10 cellular contexts compared by ENCODE assay signal in the genomic region with DNA sequence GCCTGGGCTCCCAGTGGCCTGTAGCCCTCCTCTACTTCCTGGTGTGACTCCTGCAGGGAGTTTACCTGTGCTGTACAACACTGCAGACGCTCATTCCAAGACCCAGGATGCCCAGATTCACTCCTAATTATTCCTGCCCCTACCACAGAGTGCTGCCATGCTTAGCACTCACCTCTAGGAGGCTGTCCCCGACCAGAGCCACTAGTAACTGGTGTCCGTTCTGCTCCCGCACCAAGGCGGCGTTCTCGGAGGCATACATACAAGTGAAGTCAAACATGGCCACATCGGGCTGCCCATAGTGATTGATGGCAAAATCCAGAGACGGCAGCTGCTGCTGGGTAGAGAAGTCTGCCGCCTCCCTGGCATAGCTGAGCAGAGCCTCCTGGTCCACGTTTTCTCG.
A peak's percentile ranks its signal among the peaks of the same experiment; 100 is the strongest.
DNase-seq lines count a peak whose midpoint lies in the region; ATAC-seq and TF ChIP-seq lines count a peak whose summit lies in the region.
"Had no signal": no experiment of that assay in that cellular context is flagged by ENCODE, and none has a peak within 500 bp of the region (broad histone marks: within the 10 kb centered on the region; RNA-seq: fewer than 3 reads in every experiment).

No MANE protein-coding gene starts in this region.

- H3K9me3 ChIP-seq in uterus, result no peaks in the 10 kb centered on the region
- H3K9me3 ChIP-seq: spleen had no signal

- H3K4me1 ChIP-seq in uterus, result no peaks in the 10 kb centered on the region
- H3K4me1 ChIP-seq: spleen had no signal

- H3K9me3 Mint-ChIP-seq in WTC11 (no peaks in the 10 kb centered on the region), progenitor cell of endocrine pancreas (ENCODE audit: low read depth) (no peaks in the 10 kb centered on the region)
- H3K9me3 Mint-ChIP-seq in activated CD4-positive, alpha-beta memory T cell treated with anti-CD3 and anti-CD28 coated beads, Interleukin-2, amount 10 ng/mL, durations not matched to agents 7 days and 5 days, result no peaks in the 10 kb centered on the region

- TF ChIP-seq CTCF in GM12864 (IDR thresholded peaks at IDR 0.05; ENCODE audit: low read depth, low read length, missing control alignments) (peak; percentile 30), WTC11 (IDR thresholded peaks at IDR 0.05) (peak; percentile 44; the same call in 1 of the 2 replicates), progenitor cell of endocrine pancreas (IDR thresholded peaks at IDR 0.05; ENCODE audit: unreplicated experiment) (peak; percentile 58), uterus (IDR thresholded peaks at IDR 0.05) (no peak)

- ATAC-seq in WTC11, result peak; percentile 98
- ATAC-seq in Right ventricle myocardium superior (ENCODE audit: poor library complexity), result peak; percentile 65
- no peak for ATAC-seq in HG02885 (IDR thresholded peaks at IDR 0.05; ENCODE audit: poor library complexity, unreplicated experiment)

- H3K4me3 ChIP-seq in GM12864 (ENCODE audit: low read depth, low read length) (no peak overlapping the region), uterus (no peak overlapping the region)
- H3K4me3 ChIP-seq: spleen had no signal

- H3K27ac Mint-ChIP-seq in WTC11 (peak overlapping the region; percentile 33; the same call in 1 of the 2 replicates), progenitor cell of endocrine pancreas (peak overlapping the region; percentile 2)
- H3K27ac Mint-ChIP-seq in activated CD4-positive, alpha-beta memory T cell treated with anti-CD3 and anti-CD28 coated beads, Interleukin-2, amount 10 ng/mL, durations not matched to agents 7 days and 5 days, result no peak overlapping the region

- no peaks in the 10 kb centered on the region for H3K27me3 Mint-ChIP-seq in WTC11 (ENCODE audit: low read depth)
- no peaks in the 10 kb centered on the region for H3K27me3 Mint-ChIP-seq in progenitor cell of endocrine pancreas
- no peaks in the 10 kb centered on the region for H3K27me3 Mint-ChIP-seq in activated CD4-positive, alpha-beta memory T cell treated with anti-CD3 and anti-CD28 coated beads, Interleukin-2, amount 10 ng/mL, durations not matched to agents 7 days and 5 days

- CTCF ChIA-PET in WTC11 (lab: Charles Lee), result interaction anchor here (0.6 to 1.5 kb wide), 5 partner anchors 25 to 180 kb away, joined by 3 to 24 read pairs (median 5); a partner anchor contains a TSS
- CTCF ChIA-PET in activated CD4-positive, alpha-beta memory T cell treated with anti-CD3 and anti-CD28 coated beads, Interleukin-2, amount 10 ng/mL, durations not matched to agents 7 days and 5 days (lab: Charles Lee), result no interaction called here

- DNase-seq in GM12864 (ENCODE audit: low read depth) (no peak), WTC11 (ENCODE audit: low spot score) (peak; percentile 67), Right ventricle myocardium superior (peak; percentile 69), progenitor cell of endocrine pancreas (ENCODE audit: low spot score, unreplicated experiment) (peak; percentile 25), uterus (no peak), NCI-H2171 (lab: John Stamatoyannopoulos, UW) (no peak)
- no peak for DNase-seq in activated CD4-positive, alpha-beta memory T cell treated with anti-CD3 and anti-CD28 coated beads, Interleukin-2, amount 10 ng/mL, durations not matched to agents 7 days and 5 days
- DNase-seq: spleen had no signal

- no peak for TF ChIP-seq POLR2A in uterus (IDR thresholded peaks at IDR 0.05)

- H3K27ac ChIP-seq in uterus, result no peak overlapping the region
- H3K27ac ChIP-seq: epithelial cell of prostate, spleen had no signal

- POLR2A ChIA-PET in WTC11 (lab: Charles Lee), result no interaction called here
- POLR2A ChIA-PET in activated CD4-positive, alpha-beta memory T cell treated with anti-CD3 and anti-CD28 coated beads, Interleukin-2, amount 10 ng/mL, durations not matched to agents 7 days and 5 days (lab: Charles Lee), result interaction anchor here (1.1 kb wide), 1 partner anchor 14 kb away, joined by 3 read pairs; no protein-coding TSS in a partner anchor

- H3K27me3 ChIP-seq in uterus, result no peaks in the 10 kb centered on the region
- H3K27me3 ChIP-seq: spleen had no signal

- H3K4me3 Mint-ChIP-seq in WTC11 (no peak overlapping the region), progenitor cell of endocrine pancreas (ENCODE audit: low read depth) (no peak overlapping the region)
- no peak overlapping the region for H3K4me3 Mint-ChIP-seq in activated CD4-positive, alpha-beta memory T cell treated with anti-CD3 and anti-CD28 coated beads, Interleukin-2, amount 10 ng/mL, durations not matched to agents 7 days and 5 days

- H3K36me3 Mint-ChIP-seq in WTC11 (peaks cover 20% of the 10 kb centered on the region), progenitor cell of endocrine pancreas (ENCODE audit: insufficient read depth) (peaks cover 23% of the 10 kb centered on the region)
- peaks cover 37% of the 10 kb centered on the region for H3K36me3 Mint-ChIP-seq in activated CD4-positive, alpha-beta memory T cell treated with anti-CD3 and anti-CD28 coated beads, Interleukin-2, amount 10 ng/mL, durations not matched to agents 7 days and 5 days (ENCODE audit: low read depth)

- H3K4me1 Mint-ChIP-seq in WTC11, result no peaks in the 10 kb centered on the region
- peaks cover 20% of the 10 kb centered on the region for H3K4me1 Mint-ChIP-seq in progenitor cell of endocrine pancreas (ENCODE audit: low read depth)
- peaks cover 1% of the 10 kb centered on the region for H3K4me1 Mint-ChIP-seq in activated CD4-positive, alpha-beta memory T cell treated with anti-CD3 and anti-CD28 coated beads, Interleukin-2, amount 10 ng/mL, durations not matched to agents 7 days and 5 days

- intact Hi-C loops in Right ventricle myocardium superior (cut with DNase I), result loop anchor here (5.0 to 10.0 kb wide), 2 partner anchors 126 to 178 kb away; a partner anchor contains a TSS
- intact Hi-C loops in uterus (cut with DNase I; ENCODE audit: low total_unique reads), result loop anchor here (10.0 kb wide), 1 partner anchor 72 kb away; no protein-coding TSS in a partner anchor

- H3K36me3 ChIP-seq in uterus, result no peaks in the 10 kb centered on the region

TF ChIP-seq in WTC11, 78 proteins besides CTCF, POLR2A, EP300 and RAD21:
- no peak for TF ChIP-seq CREB1 (CRISPR knock-in tag; IDR thresholded peaks at IDR 0.05)
- TF ChIP-seq NR1H2 (CRISPR knock-in tag; IDR thresholded peaks at IDR 0.05), result no peak
- no peak for TF ChIP-seq SMAD3 (CRISPR knock-in tag; IDR thresholded peaks at IDR 0.05; ENCODE audit: borderline replicate concordance)
- TF ChIP-seq JAZF1 (CRISPR knock-in tag; IDR thresholded peaks at IDR 0.05), result no peak
- TF ChIP-seq FOXK1 (CRISPR knock-in tag; IDR thresholded peaks at IDR 0.05), result no peak
- TF ChIP-seq IRF2 (CRISPR knock-in tag; IDR thresholded peaks at IDR 0.05; ENCODE audit: borderline replicate concordance, low read depth), result no peak
- TF ChIP-seq, protein P1, sequence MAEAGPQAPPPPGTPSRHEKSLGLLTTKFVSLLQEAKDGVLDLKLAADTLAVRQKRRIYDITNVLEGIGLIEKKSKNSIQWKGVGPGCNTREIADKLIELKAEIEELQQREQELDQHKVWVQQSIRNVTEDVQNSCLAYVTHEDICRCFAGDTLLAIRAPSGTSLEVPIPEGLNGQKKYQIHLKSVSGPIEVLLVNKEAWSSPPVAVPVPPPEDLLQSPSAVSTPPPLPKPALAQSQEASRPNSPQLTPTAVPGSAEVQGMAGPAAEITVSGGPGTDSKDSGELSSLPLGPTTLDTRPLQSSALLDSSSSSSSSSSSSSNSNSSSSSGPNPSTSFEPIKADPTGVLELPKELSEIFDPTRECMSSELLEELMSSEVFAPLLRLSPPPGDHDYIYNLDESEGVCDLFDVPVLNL (CRISPR knock-in tag; IDR thresholded peaks at IDR 0.05; ENCODE audit: borderline replicate concordance, low read depth), result no peak

Comparison
In these comparisons a context has a peak if more than half of its experiments do, and no peak if none do; other contexts are left out.
1. DNase-seq: peak in WTC11 (single experiment), Right ventricle myocardium superior (single experiment) and progenitor cell of endocrine pancreas (single experiment); none in GM12864 (single experiment), uterus (0 of 2), NCI-H2171 (single experiment) and activated CD4-positive, alpha-beta memory T cell treated with anti-CD3 and anti-CD28 coated beads, Interleukin-2, amount 10 ng/mL, durations not matched to agents 7 days and 5 days (single experiment).
2. CTCF ChIP-seq: peak in GM12864 (single experiment), WTC11 (single experiment) and progenitor cell of endocrine pancreas (single experiment); none in uterus (0 of 4).